ENCODE assay signal across 13 cellular contexts in the genomic region with DNA sequence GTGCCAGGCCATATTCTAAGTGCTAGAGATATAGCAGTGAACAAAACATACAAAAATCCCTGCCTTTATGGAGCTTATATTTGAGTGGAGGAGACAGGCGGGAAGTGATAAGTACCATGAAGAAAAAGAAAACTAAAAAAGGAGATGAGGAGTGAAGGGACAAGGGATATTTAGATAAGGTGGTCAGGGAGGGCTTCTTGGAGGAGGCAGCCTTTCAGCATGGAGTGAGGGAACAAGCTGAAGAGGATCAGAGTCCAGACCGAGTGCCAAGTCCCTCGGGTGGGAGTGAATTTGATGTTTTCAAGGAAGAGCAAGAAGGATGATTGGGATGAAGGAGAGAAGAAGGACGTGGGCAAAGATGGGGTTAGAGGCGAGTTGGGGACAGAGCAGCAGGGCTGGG.
DNase-seq lines count a peak whose midpoint lies in the region; ATAC-seq, FAIRE-seq and TF ChIP-seq lines count a peak whose summit lies in the region.
"Had no signal": no experiment of that assay in that cellular context is flagged by ENCODE, and none has a peak within 500 bp of the region (broad histone marks: within the 10 kb centered on the region; RNA-seq: fewer than 3 reads in every experiment).

No MANE protein-coding gene starts in this region.

- TF ChIP-seq POLR2A in A549 (IDR thresholded peaks at IDR 0.05; ENCODE audit: low read length), result no peak
- no peak for TF ChIP-seq POLR2A in erythroblast (IDR thresholded peaks at IDR 0.05; ENCODE audit: low read length)

- no peaks in the 10 kb centered on the region for H3K79me1 ChIP-seq in H9 (ENCODE audit: insufficient read depth, low read depth, low read length, poor library complexity, severe bottlenecking)
- H3K79me1 ChIP-seq in neuronal stem cell (ENCODE audit: low read depth, low read length), result no peaks in the 10 kb centered on the region

- H3K4me1 Mint-ChIP-seq in H9, result peaks cover 34 to 38% of the 10 kb centered on the region in 2 experiments

- ATAC-seq in A549 (no peak), HG03280 (IDR thresholded peaks at IDR 0.05; ENCODE audit: unreplicated experiment) (no peak)

- no peak overlapping the region for H2BK12ac ChIP-seq in H9 (ENCODE audit: insufficient read length, low read depth, low read length)
- H2BK12ac ChIP-seq in neuronal stem cell (ENCODE audit: low read length), result no peak overlapping the region

- H3K4me1 ChIP-seq in A549 (peaks cover 5% of the 10 kb centered on the region; the same call in 1 of the 3 replicates), H9 (ENCODE audit: insufficient read depth, low read length) (peaks cover 19% of the 10 kb centered on the region), mammary epithelial cell (ENCODE audit: insufficient read depth, low read length) (peaks cover 21% of the 10 kb centered on the region), neuronal stem cell (ENCODE audit: control insufficient read depth in 2 of 2, insufficient read depth in 1 of 2, low read depth in 1 of 2, low read length in 2 of 2) (peaks cover 3 to 29% of the 10 kb centered on the region in 2 donors)

- WGBS in A549 (ENCODE audit: missing lambda C conversion rate), result 46% methylated on average over 5 of the region's 5 CpGs
- WGBS in H9 (ENCODE audit: extremely low coverage, insufficient read length, low lambda C conversion rate), result no CpG with 5 or more reads among the region's 5 CpGs
- 51% methylated on average over 5 of the region's 5 CpGs for WGBS in mammary epithelial cell (ENCODE audit: low coverage, missing lambda C conversion rate)
- no CpG with 5 or more reads among the region's 5 CpGs for WGBS in neuronal stem cell (ENCODE audit: extremely low coverage in 2 of 2, insufficient read length in 2 of 2, insufficient replicate concordance in 1 of 2), 2 donors

- CTCF ChIA-PET in A549 (lab: Yijun Ruan, JAX), result interaction anchor here (0.5 to 7.0 kb wide), 11 partner anchors 12 to 522 kb away, joined by 3 to 74 read pairs (median 4); no protein-coding TSS in a partner anchor
- CTCF ChIA-PET in mammary epithelial cell (lab: Charles Lee; ENCODE audit: low non-redundant PET), result no interaction called here

- in situ Hi-C loops in mammary epithelial cell (cut with MboI; ENCODE audit: low sequenced_read_pairs in 2 of 2), result no loop called here

- no peaks in the 10 kb centered on the region for H3K36me3 ChIP-seq in mammary epithelial cell (ENCODE audit: insufficient read depth, low read length)
- H3K36me3 ChIP-seq in neuronal stem cell (replicated peaks in 1 of 2; ENCODE audit: control insufficient read depth in 2 of 2, insufficient read depth in 2 of 2, low read length in 2 of 2), result no peaks in the 10 kb centered on the region
- H3K36me3 ChIP-seq: BLaER1 treated with 17β-estradiol and CSF1 and Interleukin-3, amounts not matched to agents 10 nM and 100 nM had no signal

- no peak overlapping the region for H2BK20ac ChIP-seq in H9 (ENCODE audit: low read depth, low read length, poor library complexity, severe bottlenecking)

- no peak overlapping the region for H2BK15ac ChIP-seq in H9 (ENCODE audit: low read depth, low read length)
- H2BK15ac ChIP-seq in neuronal stem cell (ENCODE audit: low read length), result no peak overlapping the region

- H3K9me3 Mint-ChIP-seq in H9, result peaks cover 2 to 3% of the 10 kb centered on the region in 2 experiments; a peak in 3 of 5 replicates
- H3K9me3 Mint-ChIP-seq: CD4-positive, alpha-beta T cell; GM23338 had no signal

- no peak for TF ChIP-seq RAD21 in A549 (conservative IDR thresholded peaks at IDR 0.05 in 1 of 2, IDR thresholded peaks at IDR 0.05 in 1 of 2)

- no peak overlapping the region for H3K27ac ChIP-seq in A549
- H3K27ac ChIP-seq in H9 (ENCODE audit: insufficient read length, low read depth, low read length), result no peak overlapping the region
- H3K27ac ChIP-seq in mammary epithelial cell (ENCODE audit: insufficient read depth, low read depth, low read length), result no peak overlapping the region
- H3K27ac ChIP-seq in neuronal stem cell (replicated peaks; ENCODE audit: low read length), result no peak overlapping the region
- H3K27ac ChIP-seq: BLaER1 treated with 17β-estradiol and CSF1 and Interleukin-3, amounts not matched to agents 10 nM and 100 nM had no signal

- H2AFZ ChIP-seq in H9 (ENCODE audit: low read length) (no peak overlapping the region), mammary epithelial cell (ENCODE audit: low read depth, low read length) (peak overlapping the region; percentile 66), neuronal stem cell (ENCODE audit: low read length) (no peak overlapping the region)
- H2AFZ ChIP-seq: GM23338 had no signal

- H3K9ac ChIP-seq in H9 (ENCODE audit: extremely low read depth, insufficient read length, low read length) (no peak overlapping the region), mammary epithelial cell (ENCODE audit: insufficient read depth, low read length) (no peak overlapping the region), neuronal stem cell (ENCODE audit: low read depth, low read length, poor library complexity) (no peak overlapping the region)
- H3K9ac ChIP-seq: BLaER1 treated with 17β-estradiol and CSF1 and Interleukin-3, amounts not matched to agents 10 nM and 100 nM had no signal

- H3K4me3 Mint-ChIP-seq in H9, result no peak overlapping the region
- H3K4me3 Mint-ChIP-seq: CD4-positive, alpha-beta T cell; GM23338 had no signal

- dilution Hi-C loops in mammary epithelial cell (cut with HindIII; ENCODE audit: low sequenced_read_pairs), result no loop called here

- H3K4me2 ChIP-seq in A549, result no peak overlapping the region
- no peak overlapping the region for H3K4me2 ChIP-seq in H9 (ENCODE audit: insufficient read depth, insufficient read length, low read length)
- H3K4me2 ChIP-seq in mammary epithelial cell (ENCODE audit: insufficient read depth, low read depth, low read length), result no peak overlapping the region
- no peak overlapping the region for H3K4me2 ChIP-seq in neuronal stem cell (ENCODE audit: insufficient read depth, low read length, poor library complexity, severe bottlenecking)
- H3K4me2 ChIP-seq: BLaER1 treated with 17β-estradiol and CSF1 and Interleukin-3, amounts not matched to agents 10 nM and 100 nM; GM23338 had no signal

- H3K4ac ChIP-seq in H9 (ENCODE audit: low read depth, low read length), result no peak overlapping the region
- no peak overlapping the region for H3K4ac ChIP-seq in neuronal stem cell (ENCODE audit: low read length)

- no peak overlapping the region for H4K91ac ChIP-seq in H9 (ENCODE audit: insufficient read length, low read depth, low read length)
- H4K91ac ChIP-seq in neuronal stem cell (ENCODE audit: low read depth, low read length, poor library complexity), result no peak overlapping the region

- no peak overlapping the region for H2AK5ac ChIP-seq in H9 (ENCODE audit: insufficient read length, low read length)
- H2AK5ac ChIP-seq in neuronal stem cell (ENCODE audit: low read depth, low read length), result peak overlapping the region; percentile 27

- H3K27me3 Mint-ChIP-seq in H9 (ENCODE audit: low read depth), result peaks cover 34% of the 10 kb centered on the region

- H2BK5ac ChIP-seq in H9 (ENCODE audit: insufficient read length, low read length) (no peak overlapping the region), neuronal stem cell (ENCODE audit: low read length) (no peak overlapping the region)

- H3K14ac ChIP-seq in H9 (ENCODE audit: insufficient read depth, low read length), result no peak overlapping the region
- no peak overlapping the region for H3K14ac ChIP-seq in neuronal stem cell (ENCODE audit: low read length)

- no peaks in the 10 kb centered on the region for H3K23me2 ChIP-seq in H9 (ENCODE audit: insufficient read length, low read depth, low read length, poor library complexity, severe bottlenecking)

- H3K27me3 ChIP-seq in H9 (ENCODE audit: insufficient read depth, low read length), result no peaks in the 10 kb centered on the region; the same call in 1 of the 2 replicates
- no peaks in the 10 kb centered on the region for H3K27me3 ChIP-seq in mammary epithelial cell (ENCODE audit: insufficient read depth, low read length)
- H3K27me3 ChIP-seq in neuronal stem cell (ENCODE audit: control insufficient read depth in 3 of 3, insufficient read depth in 3 of 3, low read depth in 1 of 3, low read length in 3 of 3), result peaks cover 0 to 17% (median 0%) of the 10 kb centered on the region in 3 experiments
- H3K27me3 ChIP-seq: BLaER1 treated with 17β-estradiol and CSF1 and Interleukin-3, amounts not matched to agents 10 nM and 100 nM had no signal

- H3K27ac Mint-ChIP-seq in H9, result no peak overlapping the region
- H3K27ac Mint-ChIP-seq: CD4-positive, alpha-beta T cell; GM23338 had no signal

- no peak for DNase-seq in A549 (ENCODE audit: low read depth in 1 of 2, low spot score in 1 of 2)
- DNase-seq in H9, result no peak
- DNase-seq in mammary epithelial cell, result no peak
- DNase-seq in neuronal stem cell (ENCODE audit: low spot score), result no peak
- DNase-seq in SHP77 treated with DMSO at 0.1 percent for 48 hours (lab: John Stamatoyannopoulos, UW), result no peak
- DNase-seq in erythroblast (lab: John Stamatoyannopoulos, UW), result no peak
- DNase-seq: Calu3; CD4-positive, alpha-beta T cell; DMS 273 treated with DMSO at 0.1 percent for 48 hours had no signal

- H4K20me1 ChIP-seq in H9 (ENCODE audit: control insufficient read depth, insufficient read depth, insufficient read length) (no peaks in the 10 kb centered on the region), mammary epithelial cell (ENCODE audit: insufficient read depth, low read length) (no peaks in the 10 kb centered on the region)
- H4K20me1 ChIP-seq: BLaER1 treated with 17β-estradiol and CSF1 and Interleukin-3, amounts not matched to agents 10 nM and 100 nM had no signal

- H3K36me3 Mint-ChIP-seq in H9 (ENCODE audit: insufficient read depth in 1 of 3, low read depth in 3 of 3), result peaks cover 0 to 2% (median 0%) of the 10 kb centered on the region in 3 experiments; a peak in 1 of 7 replicates

- no TSS peak for BruUV-seq in mammary epithelial cell (replicated peaks; lab: Mats Ljungman, UMichigan)

- no peak for TF ChIP-seq EP300 in A549 (IDR thresholded peaks at IDR 0.05)

- H3K79me2 ChIP-seq in H9 (ENCODE audit: insufficient read depth, low read length) (no peaks in the 10 kb centered on the region), mammary epithelial cell (ENCODE audit: insufficient read depth, low read length) (no peaks in the 10 kb centered on the region)

- intact Hi-C loops in mammary epithelial cell (cut with micrococcal nuclease), result loop anchor here (2.0 kb wide), 1 partner anchor 189 kb away; no protein-coding TSS in a partner anchor

- no peak overlapping the region for H3T11ph ChIP-seq in H9 (ENCODE audit: low read length)

- H4K8ac ChIP-seq in H9 (replicated peaks; ENCODE audit: insufficient read length, low read depth, low read length) (no peak overlapping the region), neuronal stem cell (ENCODE audit: low read depth, low read length) (no peak overlapping the region)

- H3K23ac ChIP-seq in H9 (ENCODE audit: insufficient read length, low read depth, low read length) (no peak overlapping the region), neuronal stem cell (ENCODE audit: low read depth, low read length, poor library complexity) (no peak overlapping the region)

- POLR2A ChIA-PET in A549 (lab: Yijun Ruan, JAX), result no interaction called here

- H3K4me3 ChIP-seq in A549 (no peak overlapping the region), mammary epithelial cell (replicated peaks in 1 of 3; ENCODE audit: insufficient read depth in 1 of 3, low read depth in 2 of 3, low read length in 3 of 3) (no peak overlapping the region), neuronal stem cell (ENCODE audit: low read length in 2 of 2) (no peak overlapping the region)
- H3K4me3 ChIP-seq: BLaER1 treated with 17β-estradiol and CSF1 and Interleukin-3, amounts not matched to agents 10 nM and 100 nM; GM23338 had no signal

- FAIRE-seq in A549 (lab: Jason Lieb, UNC), result no peak
- FAIRE-seq: GM18507 had no signal

- H3K18ac ChIP-seq in H9 (ENCODE audit: insufficient read length, low read depth, low read length) (no peak overlapping the region), neuronal stem cell (ENCODE audit: low read length) (peak overlapping the region; percentile 33)

- H3K9me3 ChIP-seq in A549 (peaks cover 7% of the 10 kb centered on the region; the same call in 1 of the 3 replicates), H9 (ENCODE audit: control insufficient read depth, low read depth, low read length) (no peaks in the 10 kb centered on the region), mammary epithelial cell (replicated peaks; ENCODE audit: insufficient read depth, low read length) (no peaks in the 10 kb centered on the region), neuronal stem cell (replicated peaks in 1 of 2; ENCODE audit: control insufficient read depth in 2 of 2, insufficient read depth in 1 of 2, low read depth in 1 of 2, low read length in 2 of 2) (no peaks in the 10 kb centered on the region)
- H3K9me3 ChIP-seq: BLaER1 treated with 17β-estradiol and CSF1 and Interleukin-3, amounts not matched to agents 10 nM and 100 nM had no signal

- no peak overlapping the region for H2BK120ac ChIP-seq in H9 (ENCODE audit: low read depth, low read length, poor library complexity, severe bottlenecking)
- no peak overlapping the region for H2BK120ac ChIP-seq in neuronal stem cell (ENCODE audit: low read depth, low read length)

- TF ChIP-seq CTCF in A549 (IDR thresholded peaks at IDR 0.05) (no peak; the same call in 2 of the 3 replicates), H9 (conservative IDR thresholded peaks at IDR 0.05) (peak; percentile 12; the same call in 1 of the 3 replicates), mammary epithelial cell (conservative IDR thresholded peaks at IDR 0.05 in 1 of 2, IDR thresholded peaks at IDR 0.05 in 1 of 2; ENCODE audit: extremely low read depth in 1 of 2, insufficient read depth in 1 of 2, low read depth in 1 of 2, low read length in 2 of 2) (no peak)

- no peak overlapping the region for H3K56ac ChIP-seq in H9 (ENCODE audit: insufficient read length, low read depth, low read length)

- H4K5ac ChIP-seq in H9 (ENCODE audit: insufficient read length, low read depth, low read length), result no peak overlapping the region
